Comparison of ENCODE assay signal across 8 cellular contexts in genomic region chr7:128104109-128104742, GRCh38.
DNase-seq lines count a peak whose midpoint lies in the region; ATAC-seq and TF ChIP-seq lines count a peak whose summit lies in the region.

No MANE protein-coding gene starts in this region.

- POLR2A ChIA-PET in SK-N-SH (lab: Yijun Ruan, JAX), result no interaction called here

- DNase-seq in SK-N-SH (peak; percentile 61), fibroblast of lung (ENCODE audit: low read depth in 2 of 2) (peak in 1 of 2 donors; percentile 18), islet precursor cell (no peak)

- H3K79me2 ChIP-seq in SK-N-SH (ENCODE audit: insufficient read depth), result no peaks in the 10 kb centered on the region
- H3K79me2 ChIP-seq in fibroblast of lung (ENCODE audit: control insufficient read depth, insufficient read depth, low read length), result no peaks in the 10 kb centered on the region
- no peaks in the 10 kb centered on the region for H3K79me2 ChIP-seq in parathyroid adenoma

- H3K4me1 ChIP-seq in BLaER1 (peaks cover 77% of the 10 kb centered on the region), SK-N-SH (ENCODE audit: control insufficient read depth in 1 of 2, insufficient read depth in 2 of 2, low read depth in 1 of 2, low read length in 1 of 2) (peaks cover 0 to 15% of the 10 kb centered on the region in 2 experiments; a peak in 1 of 4 replicates), fibroblast of lung (ENCODE audit: control insufficient read depth, extremely low read depth, insufficient read depth, low read length) (no peaks in the 10 kb centered on the region), parathyroid adenoma (peaks cover 6% of the 10 kb centered on the region)

- H3K4me3 ChIP-seq in BLaER1, result peak overlapping the region; percentile 68
- no peak overlapping the region for H3K4me3 ChIP-seq in SK-N-SH (ENCODE audit: low read depth in 2 of 2, low read length in 1 of 2)
- peak overlapping the region in 3 of 4 experiments; percentile 21 to 54 (median 31) for H3K4me3 ChIP-seq in fibroblast of lung (replicated peaks in 1 of 4; ENCODE audit: control extremely low read depth in 1 of 4, insufficient read depth in 1 of 4, low read depth in 3 of 4, low read length in 4 of 4)
- peak overlapping the region; percentile 16 for H3K4me3 ChIP-seq in parathyroid adenoma (ENCODE audit: low read depth, low read length)

- H3K4me2 ChIP-seq in BLaER1 (peak overlapping the region; percentile 87), SK-N-SH (no peak overlapping the region; the same call in 1 of the 2 replicates), fibroblast of lung (ENCODE audit: extremely low read depth, insufficient read depth, low read length) (peak overlapping the region; percentile 71), parathyroid adenoma (ENCODE audit: low read length) (peak overlapping the region; percentile 49)

- 70% methylated on average over 36 of the region's 58 CpGs for WGBS in SK-N-SH (ENCODE audit: low lambda C conversion rate)

- H3K9me3 ChIP-seq in BLaER1, result no peaks in the 10 kb centered on the region
- no peaks in the 10 kb centered on the region for H3K9me3 ChIP-seq in SK-N-SH
- no peaks in the 10 kb centered on the region for H3K9me3 ChIP-seq in fibroblast of lung (ENCODE audit: control insufficient read depth, insufficient read depth, low read depth, low read length)
- H3K9me3 ChIP-seq in parathyroid adenoma (ENCODE audit: control insufficient read depth, low read length), result no peaks in the 10 kb centered on the region

- H3K36me3 ChIP-seq in BLaER1 (no peaks in the 10 kb centered on the region), SK-N-SH (replicated peaks in 1 of 2; ENCODE audit: control insufficient read depth in 1 of 2, insufficient read depth in 2 of 2, low read length in 1 of 2) (no peaks in the 10 kb centered on the region), fibroblast of lung (ENCODE audit: control insufficient read depth, insufficient read depth, low read length) (no peaks in the 10 kb centered on the region), parathyroid adenoma (ENCODE audit: control insufficient read depth, insufficient read depth, low read length) (no peaks in the 10 kb centered on the region)

- H3K27ac ChIP-seq in BLaER1, result peak overlapping the region; percentile 88
- H3K27ac ChIP-seq in SK-N-SH (ENCODE audit: low read depth in 2 of 2, low read length in 1 of 2), result no peak overlapping the region
- H3K27ac ChIP-seq in fibroblast of lung (ENCODE audit: insufficient read depth, low read length), result no peak overlapping the region
- H3K27ac ChIP-seq in parathyroid adenoma, result no peak overlapping the region

- no peak for TF ChIP-seq EP300 in SK-N-SH (IDR thresholded peaks at IDR 0.05; ENCODE audit: borderline replicate concordance in 1 of 2, low read depth in 1 of 2, low read length in 1 of 2)

- no peak for TF ChIP-seq RAD21 in SK-N-SH (IDR thresholded peaks at IDR 0.05; ENCODE audit: low read length)

- CTCF ChIA-PET in SK-N-SH (lab: Yijun Ruan, JAX), result interaction anchor here (0.6 to 4.0 kb wide), 6 partner anchors 20 to 399 kb away, joined by 3 to 15 read pairs (median 4); no protein-coding TSS in a partner anchor

- ATAC-seq in GM19463 (IDR thresholded peaks at IDR 0.05; ENCODE audit: unreplicated experiment) (peak; percentile 15), GM21528 (IDR thresholded peaks at IDR 0.05; ENCODE audit: low FRiP score, unreplicated experiment) (no peak), GM18520 (IDR thresholded peaks at IDR 0.05; ENCODE audit: unreplicated experiment) (no peak)

- no peak for TF ChIP-seq CTCF in SK-N-SH (IDR thresholded peaks at IDR 0.05)
- TF ChIP-seq CTCF in fibroblast of lung (conservative IDR thresholded peaks at IDR 0.05 in 1 of 2, IDR thresholded peaks at IDR 0.05 in 1 of 2; ENCODE audit: low read depth in 1 of 2, low read length in 2 of 2), result no peak
- TF ChIP-seq CTCF in parathyroid adenoma (IDR thresholded peaks at IDR 0.05), result no peak

- H2AFZ ChIP-seq in SK-N-SH (ENCODE audit: low read depth) (no peak overlapping the region), fibroblast of lung (ENCODE audit: low read length) (no peak overlapping the region), parathyroid adenoma (no peak overlapping the region)

- H3K9me2 ChIP-seq in SK-N-SH, result no peaks in the 10 kb centered on the region

- H3K27me3 ChIP-seq in BLaER1, result no peaks in the 10 kb centered on the region
- no peaks in the 10 kb centered on the region; the same call in 1 of the 2 replicates for H3K27me3 ChIP-seq in SK-N-SH (ENCODE audit: insufficient read depth)
- peaks cover 14% of the 10 kb centered on the region for H3K27me3 ChIP-seq in fibroblast of lung (ENCODE audit: control insufficient read depth, insufficient read depth, low read length)
- no peaks in the 10 kb centered on the region for H3K27me3 ChIP-seq in parathyroid adenoma (ENCODE audit: control insufficient read depth, insufficient read depth, low read length)

- peaks cover 3% of the 10 kb centered on the region for H3F3A ChIP-seq in SK-N-SH (replicated peaks; ENCODE audit: insufficient read depth)

- H4K20me1 ChIP-seq in BLaER1 (no peaks in the 10 kb centered on the region), SK-N-SH (ENCODE audit: insufficient read depth) (no peaks in the 10 kb centered on the region), fibroblast of lung (ENCODE audit: control insufficient read depth, extremely low read depth, insufficient read depth, low read length) (no peaks in the 10 kb centered on the region)

- H3K9ac ChIP-seq in BLaER1, result peak overlapping the region; percentile 73
- H3K9ac ChIP-seq in SK-N-SH, result no peak overlapping the region
- H3K9ac ChIP-seq in fibroblast of lung (ENCODE audit: insufficient read depth, low read length), result no peak overlapping the region
- no peak overlapping the region for H3K9ac ChIP-seq in parathyroid adenoma

TF ChIP-seq in SK-N-SH, 30 proteins besides CTCF, POLR2A, EP300 and RAD21:
- no peak for TF ChIP-seq ELF1 (IDR thresholded peaks at IDR 0.05)

Comparison
In these comparisons a context has a peak if more than half of its experiments do, and no peak if none do; other contexts are left out.
1. H3K4me3 ChIP-seq: peak in BLaER1 (single experiment), fibroblast of lung (3 of 4) and parathyroid adenoma (single experiment); none in SK-N-SH (0 of 2).